In the genomic region with DNA sequence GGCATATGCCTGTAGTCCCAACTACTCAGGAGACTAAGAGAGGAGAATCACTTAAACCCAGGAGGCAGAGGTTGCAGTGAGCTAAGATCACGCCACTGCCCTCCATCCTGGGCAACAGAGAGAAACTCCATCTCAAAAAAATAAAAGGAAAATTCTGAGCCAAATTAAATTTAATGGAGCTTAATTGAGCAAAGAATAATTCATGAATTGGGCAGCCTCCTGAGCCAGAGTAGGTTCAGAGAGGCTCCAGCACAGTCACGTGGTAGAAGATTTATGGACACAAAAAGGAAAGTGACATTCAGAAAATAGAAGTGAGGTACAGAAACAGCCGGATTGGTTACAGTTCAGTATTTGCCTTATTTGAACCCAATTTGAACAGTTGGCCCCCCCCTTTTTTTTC, we compare ENCODE assay signal across 8 cellular contexts.
"Had no signal": no experiment of that assay in that cellular context is flagged by ENCODE, and none has a peak within 500 bp of the region (broad histone marks: within the 10 kb centered on the region; RNA-seq: fewer than 3 reads in every experiment).

No MANE protein-coding gene starts in this region.

- DNase-seq: GDM1, GF-D8 had no signal

- ATAC-seq: GM12878 had no signal

- FAIRE-seq: G401.6, GM12878, GM12891, GM12892, GM18507, GM19239 had no signal

- H3K4me3 ChIP-seq: GM12878 had no signal
